Comparison of ENCODE assay signal across 15 cellular contexts in genomic region chr7:105001652-105002184, GRCh38. TPM values are rescaled to one million over a fixed set of nuclear protein-coding genes. Genes with fewer than 3 reads are reported as not detected.
DNase-seq lines count a peak whose midpoint lies in the region; ATAC-seq and TF ChIP-seq lines count a peak whose summit lies in the region.
"Had no signal": no experiment of that assay in that cellular context is flagged by ENCODE, and none has a peak within 500 bp of the region (broad histone marks: within the 10 kb centered on the region; RNA-seq: fewer than 3 reads in every experiment).

No MANE protein-coding gene starts in this region.

- H4K20me1 ChIP-seq in Loucy (ENCODE audit: insufficient read depth, low read length, poor library complexity, severe bottlenecking) (peaks cover 91% of the 10 kb centered on the region), smooth muscle cell (ENCODE audit: low read depth) (no peaks in the 10 kb centered on the region)

- H3K4me1 Mint-ChIP-seq in activated T-cell treated with anti-CD3 and anti-CD28 coated beads, Interleukin-2, amount 50 U/mL, for 72 hours (ENCODE audit: low read depth) = peaks cover 94% of the 10 kb centered on the region
- H3K4me1 Mint-ChIP-seq in activated T-cell treated with anti-CD3 and anti-CD28 coated beads, Interleukin-2, amount 50 U/mL, for 4 hours (ENCODE audit: low read depth) = peaks cover 86% of the 10 kb centered on the region

- H3K79me2 ChIP-seq in Loucy (ENCODE audit: insufficient read depth, low read length) (peaks cover 100% of the 10 kb centered on the region), smooth muscle cell (ENCODE audit: low read depth) (no peaks in the 10 kb centered on the region)

- H3K9ac ChIP-seq in Loucy (ENCODE audit: low read depth, low read length, poor library complexity, severe bottlenecking) (no peak overlapping the region), smooth muscle cell (ENCODE audit: low read depth) (no peak overlapping the region)

- DNase-seq in activated T-cell treated with anti-CD3 and anti-CD28 coated beads, Interleukin-2, amount 50 U/mL, for 72 hours = no peak
- no peak for DNase-seq in activated T-cell treated with anti-CD3 and anti-CD28 coated beads, Interleukin-2, amount 50 U/mL, for 4 hours
- DNase-seq in left lobe of liver (ENCODE audit: low spot score) (no peak), smooth muscle cell (lab: John Stamatoyannopoulos, UW; ENCODE audit: unreplicated experiment) (no peak), GM13976 (ENCODE audit: low spot score) (no peak)
- DNase-seq: activated naive CD8-positive, alpha-beta T cell treated with anti-CD3 and anti-CD28 coated beads, Interleukin-2, amount 10 ng/mL, durations not matched to agents 7 days and 5 days; Calu3; effector CD8-positive, alpha-beta T cell; IMR-90; right lobe of liver; stimulated activated CD4-positive, alpha-beta T cell treated with anti-CD3 and anti-CD28 coated beads, Interleukin-4, amount 100 ng/mL, for 1 hour had no signal

- H3K4me2 ChIP-seq in Loucy (ENCODE audit: low read depth, low read length, poor library complexity, severe bottlenecking) = peak overlapping the region; percentile 68
- no peak overlapping the region for H3K4me2 ChIP-seq in smooth muscle cell

- peaks cover 6 to 25% of the 10 kb centered on the region in 2 donors for H3K36me3 Mint-ChIP-seq in activated T-cell treated with anti-CD3 and anti-CD28 coated beads, Interleukin-2, amount 50 U/mL, for 72 hours (ENCODE audit: insufficient read depth in 2 of 2)
- peaks cover 20% of the 10 kb centered on the region for H3K36me3 Mint-ChIP-seq in activated T-cell treated with anti-CD3 and anti-CD28 coated beads, Interleukin-2, amount 50 U/mL, for 4 hours (ENCODE audit: insufficient read depth)

- no peaks in the 10 kb centered on the region for H3K27me3 Mint-ChIP-seq in activated T-cell treated with anti-CD3 and anti-CD28 coated beads, Interleukin-2, amount 50 U/mL, for 72 hours (ENCODE audit: low read depth)
- H3K27me3 Mint-ChIP-seq in activated T-cell treated with anti-CD3 and anti-CD28 coated beads, Interleukin-2, amount 50 U/mL, for 4 hours (ENCODE audit: low read depth) = no peaks in the 10 kb centered on the region
- H3K27me3 Mint-ChIP-seq: activated naive CD8-positive, alpha-beta T cell treated with anti-CD3 and anti-CD28 coated beads, Interleukin-2, amount 10 ng/mL, durations not matched to agents 7 days and 5 days had no signal

- peak overlapping the region; percentile 27 for H3K4me3 ChIP-seq in Loucy (ENCODE audit: low read length, poor library complexity, severe bottlenecking)
- H3K4me3 ChIP-seq in smooth muscle cell = no peak overlapping the region
- H3K4me3 ChIP-seq: right lobe of liver had no signal

- peak overlapping the region; percentile 80 for H3K27ac ChIP-seq in smooth muscle cell (ENCODE audit: low read depth)
- H3K27ac ChIP-seq: right lobe of liver had no signal

- H3K27me3 ChIP-seq in Loucy (ENCODE audit: insufficient read depth, low read length, poor library complexity, severe bottlenecking) (no peaks in the 10 kb centered on the region), smooth muscle cell (ENCODE audit: low read depth) (no peaks in the 10 kb centered on the region)
- H3K27me3 ChIP-seq: right lobe of liver had no signal

- no peaks in the 10 kb centered on the region for H3K9me2 ChIP-seq in Loucy (replicated peaks; ENCODE audit: low read depth, low read length)

- H2AFZ ChIP-seq in Loucy (ENCODE audit: low read length) (no peak overlapping the region), smooth muscle cell (ENCODE audit: low read depth) (no peak overlapping the region)

- in situ Hi-C loops in GM13976 (cut with MboI; ENCODE audit: low sequenced_read_pairs, unreplicated experiment) = no loop called here

- H3K4me1 ChIP-seq in Loucy (ENCODE audit: insufficient read depth, low read length, poor library complexity, severe bottlenecking) = peaks cover 47% of the 10 kb centered on the region
- peaks cover 13% of the 10 kb centered on the region for H3K4me1 ChIP-seq in smooth muscle cell (ENCODE audit: low read depth)

- H3F3A ChIP-seq in Loucy (ENCODE audit: low read depth) (no peaks in the 10 kb centered on the region), smooth muscle cell (ENCODE audit: low read depth) (peaks cover 18% of the 10 kb centered on the region)

- H3K36me3 ChIP-seq in Loucy (ENCODE audit: insufficient read depth, low read length) (0 out of 2 replicates have a peak, but pooled peaks cover 5% of the 10 kb centered on the region), smooth muscle cell (ENCODE audit: low read depth) (no peaks in the 10 kb centered on the region)
- H3K36me3 ChIP-seq: right lobe of liver had no signal

- H3K9me3 ChIP-seq in Loucy (ENCODE audit: insufficient read depth, low read depth, low read length) = no peaks in the 10 kb centered on the region
- H3K9me3 ChIP-seq in smooth muscle cell (replicated peaks; ENCODE audit: low read depth) = no peaks in the 10 kb centered on the region
- H3K9me3 ChIP-seq: right lobe of liver had no signal

- 96% methylated on average over 5 of the region's 5 CpGs for WGBS in smooth muscle cell (ENCODE audit: low lambda C conversion rate)

- H3K9me3 Mint-ChIP-seq in activated T-cell treated with anti-CD3 and anti-CD28 coated beads, Interleukin-2, amount 50 U/mL, for 72 hours = no peaks in the 10 kb centered on the region
- no peaks in the 10 kb centered on the region for H3K9me3 Mint-ChIP-seq in activated T-cell treated with anti-CD3 and anti-CD28 coated beads, Interleukin-2, amount 50 U/mL, for 4 hours
- H3K9me3 Mint-ChIP-seq: activated naive CD8-positive, alpha-beta T cell treated with anti-CD3 and anti-CD28 coated beads, Interleukin-2, amount 10 ng/mL, durations not matched to agents 7 days and 5 days had no signal

- TF ChIP-seq CTCF in Loucy (conservative IDR thresholded peaks at IDR 0.05; ENCODE audit: low read length) (no peak), smooth muscle cell (IDR thresholded peaks at IDR 0.05; ENCODE audit: borderline replicate concordance, insufficient read depth, poor library complexity, severe bottlenecking) (no peak), GM13976 (IDR thresholded peaks at IDR 0.05; ENCODE audit: borderline replicate concordance, control extremely low read depth, extremely low read depth, insufficient read depth, missing control alignments) (no peak)

- no peak for ATAC-seq in activated T-cell treated with anti-CD3 and anti-CD28 coated beads, Interleukin-2, amount 50 U/mL, for 72 hours (replicated peaks in 1 of 2)
- no peak for ATAC-seq in activated T-cell treated with anti-CD3 and anti-CD28 coated beads, Interleukin-2, amount 50 U/mL, for 4 hours
- ATAC-seq in left lobe of liver (peak; percentile 49), GM19455 (IDR thresholded peaks at IDR 0.05; ENCODE audit: unreplicated experiment) (no peak), GM21723 (IDR thresholded peaks at IDR 0.05; ENCODE audit: unreplicated experiment) (no peak)
- ATAC-seq: HCT116 had no signal

- peak overlapping the region; percentile 68 for H3K27ac Mint-ChIP-seq in activated T-cell treated with anti-CD3 and anti-CD28 coated beads, Interleukin-2, amount 50 U/mL, for 72 hours
- H3K27ac Mint-ChIP-seq: activated naive CD8-positive, alpha-beta T cell treated with anti-CD3 and anti-CD28 coated beads, Interleukin-2, amount 10 ng/mL, durations not matched to agents 7 days and 5 days had no signal

- H3K4me3 Mint-ChIP-seq in activated T-cell treated with anti-CD3 and anti-CD28 coated beads, Interleukin-2, amount 50 U/mL, for 72 hours = peak overlapping the region in 1 of 2 donors; percentile 59
- H3K4me3 Mint-ChIP-seq in activated T-cell treated with anti-CD3 and anti-CD28 coated beads, Interleukin-2, amount 50 U/mL, for 4 hours = no peak overlapping the region
- H3K4me3 Mint-ChIP-seq: activated naive CD8-positive, alpha-beta T cell treated with anti-CD3 and anti-CD28 coated beads, Interleukin-2, amount 10 ng/mL, durations not matched to agents 7 days and 5 days had no signal

RNA-seq across cellular contexts. Expression of gene KMT2E, which starts 12.3 kb away (rescaled TPM):
- total RNA-seq in activated T-cell treated with anti-CD3 and anti-CD28 coated beads, Interleukin-2, amount 50 U/mL, for 72 hours = 100 to 1,000 TPM in 1 of 2 donors, 10 to 100 TPM in 1; 96.4 to 112 TPM
- 10 to 100 TPM; 49.2 to 71.8 (median 67.4) TPM for total RNA-seq in activated T-cell treated with anti-CD3 and anti-CD28 coated beads, Interleukin-2, amount 50 U/mL, for 4 hours
- total RNA-seq in left lobe of liver (22.9 TPM), smooth muscle cell (64.4 and 77.3 TPM in 2 replicates)
- polyA plus RNA-seq in smooth muscle cell = 88.1 and 106 TPM in 2 replicates
